In the genomic region with DNA sequence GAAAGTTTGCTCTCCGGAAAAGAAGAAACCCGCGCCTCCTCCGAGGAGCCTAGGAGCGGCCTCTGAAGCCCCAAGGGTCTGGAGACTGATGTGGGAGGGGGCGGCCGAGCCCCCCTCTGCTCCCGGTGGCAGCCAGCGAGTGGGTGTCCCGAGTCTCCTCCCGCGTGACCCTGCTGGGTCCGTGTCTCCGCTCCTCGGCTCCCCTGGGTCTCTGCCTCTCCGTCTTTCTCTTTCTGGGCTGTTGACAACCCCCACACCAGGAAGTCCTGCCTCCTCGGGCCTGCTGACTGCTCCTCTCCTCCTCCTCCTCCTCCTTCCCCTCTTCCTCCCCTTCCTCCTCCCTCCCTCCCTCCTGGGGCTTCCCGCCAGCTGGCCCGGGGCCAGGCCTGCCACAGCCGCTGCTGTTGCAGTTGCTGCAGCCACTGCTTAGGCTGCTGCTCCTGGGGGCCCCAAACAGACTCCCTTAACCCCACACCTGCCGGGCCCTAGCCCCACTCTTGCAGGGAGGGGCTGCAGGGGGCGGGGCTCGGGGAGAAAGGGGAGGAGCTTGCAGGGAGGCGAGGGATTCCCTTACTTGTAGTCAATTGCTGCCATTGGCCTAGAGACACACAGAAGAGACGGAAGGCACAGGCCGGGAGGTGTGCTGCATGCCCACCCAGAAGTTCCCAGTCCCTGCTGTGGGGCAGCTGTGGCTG, we compare ENCODE assay signal across 1 cellular context.
TF ChIP-seq lines count a peak whose summit lies in the region.

A gene (minus strand): TSS at position 249 of the 695 bp plus-strand sequence. CDS start 1,176 bp downstream, outside the sequence.

TF ChIP-seq in K562, 482 proteins besides CTCF, POLR2A, EP300 and RAD21 (continued from another document and continues in another):
- TF ChIP-seq, protein P1, sequence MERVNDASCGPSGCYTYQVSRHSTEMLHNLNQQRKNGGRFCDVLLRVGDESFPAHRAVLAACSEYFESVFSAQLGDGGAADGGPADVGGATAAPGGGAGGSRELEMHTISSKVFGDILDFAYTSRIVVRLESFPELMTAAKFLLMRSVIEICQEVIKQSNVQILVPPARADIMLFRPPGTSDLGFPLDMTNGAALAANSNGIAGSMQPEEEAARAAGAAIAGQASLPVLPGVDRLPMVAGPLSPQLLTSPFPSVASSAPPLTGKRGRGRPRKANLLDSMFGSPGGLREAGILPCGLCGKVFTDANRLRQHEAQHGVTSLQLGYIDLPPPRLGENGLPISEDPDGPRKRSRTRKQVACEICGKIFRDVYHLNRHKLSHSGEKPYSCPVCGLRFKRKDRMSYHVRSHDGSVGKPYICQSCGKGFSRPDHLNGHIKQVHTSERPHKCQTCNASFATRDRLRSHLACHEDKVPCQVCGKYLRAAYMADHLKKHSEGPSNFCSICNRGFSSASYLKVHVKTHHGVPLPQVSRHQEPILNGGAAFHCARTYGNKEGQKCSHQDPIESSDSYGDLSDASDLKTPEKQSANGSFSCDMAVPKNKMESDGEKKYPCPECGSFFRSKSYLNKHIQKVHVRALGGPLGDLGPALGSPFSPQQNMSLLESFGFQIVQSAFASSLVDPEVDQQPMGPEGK (CRISPR knock-in tag; IDR thresholded peaks at IDR 0.05; ENCODE audit: borderline replicate concordance): no peak
- peak; percentile 86 for TF ChIP-seq GABPA (tag; conservative IDR thresholded peaks at IDR 0.05; ENCODE audit: low read depth)
- no peak for TF ChIP-seq CSDE1 (IDR thresholded peaks at IDR 0.05)
- TF ChIP-seq ZEB2 (IDR thresholded peaks at IDR 0.05): peak; percentile 59; the same call in 1 of the 2 replicates
- TF ChIP-seq ZNF75A (CRISPR knock-in tag; IDR thresholded peaks at IDR 0.05): no peak
- TF ChIP-seq, protein P2, sequence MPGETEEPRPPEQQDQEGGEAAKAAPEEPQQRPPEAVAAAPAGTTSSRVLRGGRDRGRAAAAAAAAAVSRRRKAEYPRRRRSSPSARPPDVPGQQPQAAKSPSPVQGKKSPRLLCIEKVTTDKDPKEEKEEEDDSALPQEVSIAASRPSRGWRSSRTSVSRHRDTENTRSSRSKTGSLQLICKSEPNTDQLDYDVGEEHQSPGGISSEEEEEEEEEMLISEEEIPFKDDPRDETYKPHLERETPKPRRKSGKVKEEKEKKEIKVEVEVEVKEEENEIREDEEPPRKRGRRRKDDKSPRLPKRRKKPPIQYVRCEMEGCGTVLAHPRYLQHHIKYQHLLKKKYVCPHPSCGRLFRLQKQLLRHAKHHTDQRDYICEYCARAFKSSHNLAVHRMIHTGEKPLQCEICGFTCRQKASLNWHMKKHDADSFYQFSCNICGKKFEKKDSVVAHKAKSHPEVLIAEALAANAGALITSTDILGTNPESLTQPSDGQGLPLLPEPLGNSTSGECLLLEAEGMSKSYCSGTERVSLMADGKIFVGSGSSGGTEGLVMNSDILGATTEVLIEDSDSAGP (CRISPR knock-in tag; IDR thresholded peaks at IDR 0.05): 0 out of 2 replicates have a peak, but pooled peaks have one; percentile 28
- TF ChIP-seq ZNF324 (CRISPR knock-in tag; IDR thresholded peaks at IDR 0.05): no peak
- TF ChIP-seq PYGO2 (tag; IDR thresholded peaks at IDR 0.05): no peak
- peak; percentile 80 for TF ChIP-seq GABPB1 (CRISPR knock-in tag; IDR thresholded peaks at IDR 0.05)
- peak; percentile 17 for TF ChIP-seq SP2 (IDR thresholded peaks at IDR 0.05; ENCODE audit: extremely low read depth, low read depth, low read length, poor library complexity, severe bottlenecking)
- TF ChIP-seq, protein P3, sequence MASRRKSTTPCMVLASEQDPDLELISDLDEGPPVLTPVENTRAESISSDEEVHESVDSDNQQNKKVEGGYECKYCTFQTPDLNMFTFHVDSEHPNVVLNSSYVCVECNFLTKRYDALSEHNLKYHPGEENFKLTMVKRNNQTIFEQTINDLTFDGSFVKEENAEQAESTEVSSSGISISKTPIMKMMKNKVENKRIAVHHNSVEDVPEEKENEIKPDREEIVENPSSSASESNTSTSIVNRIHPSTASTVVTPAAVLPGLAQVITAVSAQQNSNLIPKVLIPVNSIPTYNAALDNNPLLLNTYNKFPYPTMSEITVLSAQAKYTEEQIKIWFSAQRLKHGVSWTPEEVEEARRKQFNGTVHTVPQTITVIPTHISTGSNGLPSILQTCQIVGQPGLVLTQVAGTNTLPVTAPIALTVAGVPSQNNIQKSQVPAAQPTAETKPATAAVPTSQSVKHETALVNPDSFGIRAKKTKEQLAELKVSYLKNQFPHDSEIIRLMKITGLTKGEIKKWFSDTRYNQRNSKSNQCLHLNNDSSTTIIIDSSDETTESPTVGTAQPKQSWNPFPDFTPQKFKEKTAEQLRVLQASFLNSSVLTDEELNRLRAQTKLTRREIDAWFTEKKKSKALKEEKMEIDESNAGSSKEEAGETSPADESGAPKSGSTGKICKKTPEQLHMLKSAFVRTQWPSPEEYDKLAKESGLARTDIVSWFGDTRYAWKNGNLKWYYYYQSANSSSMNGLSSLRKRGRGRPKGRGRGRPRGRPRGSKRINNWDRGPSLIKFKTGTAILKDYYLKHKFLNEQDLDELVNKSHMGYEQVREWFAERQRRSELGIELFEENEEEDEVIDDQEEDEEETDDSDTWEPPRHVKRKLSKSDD (conservative IDR thresholded peaks at IDR 0.05; ENCODE audit: low read length): 0 out of 2 replicates have a peak, but pooled peaks have one; percentile 18
- no peak for TF ChIP-seq CBX5 (IDR thresholded peaks at IDR 0.05; ENCODE audit: borderline replicate concordance, low read depth)
- TF ChIP-seq FOXK1 (CRISPR knock-in tag; IDR thresholded peaks at IDR 0.05; ENCODE audit: borderline replicate concordance): no peak
- TF ChIP-seq HNRNPL (IDR thresholded peaks at IDR 0.05; ENCODE audit: low read depth, low read length): no peak
- no peak for TF ChIP-seq ZNF165 (CRISPR knock-in tag; IDR thresholded peaks at IDR 0.05; ENCODE audit: borderline replicate concordance)
- peak; percentile 64 for TF ChIP-seq SOX6 (IDR thresholded peaks at IDR 0.05)
- no peak for TF ChIP-seq CBX8 (IDR thresholded peaks at IDR 0.05; ENCODE audit: borderline replicate concordance, extremely low read depth, low read depth, low read length, poor library complexity, severe bottlenecking)
- no peak for TF ChIP-seq RHOXF2B (CRISPR knock-in tag; conservative IDR thresholded peaks at IDR 0.05)
- TF ChIP-seq NEUROD1 (IDR thresholded peaks at IDR 0.05; ENCODE audit: borderline replicate concordance, low read depth, low read length, partially characterized antibody): peak; percentile 47
- TF ChIP-seq STAT5A (IDR thresholded peaks at IDR 0.05; ENCODE audit: borderline replicate concordance, low read length): no peak
- TF ChIP-seq, protein P4, sequence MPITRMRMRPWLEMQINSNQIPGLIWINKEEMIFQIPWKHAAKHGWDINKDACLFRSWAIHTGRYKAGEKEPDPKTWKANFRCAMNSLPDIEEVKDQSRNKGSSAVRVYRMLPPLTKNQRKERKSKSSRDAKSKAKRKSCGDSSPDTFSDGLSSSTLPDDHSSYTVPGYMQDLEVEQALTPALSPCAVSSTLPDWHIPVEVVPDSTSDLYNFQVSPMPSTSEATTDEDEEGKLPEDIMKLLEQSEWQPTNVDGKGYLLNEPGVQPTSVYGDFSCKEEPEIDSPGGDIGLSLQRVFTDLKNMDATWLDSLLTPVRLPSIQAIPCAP (CRISPR knock-in tag; IDR thresholded peaks at IDR 0.05; ENCODE audit: borderline replicate concordance): no peak
- TF ChIP-seq, protein P5, sequence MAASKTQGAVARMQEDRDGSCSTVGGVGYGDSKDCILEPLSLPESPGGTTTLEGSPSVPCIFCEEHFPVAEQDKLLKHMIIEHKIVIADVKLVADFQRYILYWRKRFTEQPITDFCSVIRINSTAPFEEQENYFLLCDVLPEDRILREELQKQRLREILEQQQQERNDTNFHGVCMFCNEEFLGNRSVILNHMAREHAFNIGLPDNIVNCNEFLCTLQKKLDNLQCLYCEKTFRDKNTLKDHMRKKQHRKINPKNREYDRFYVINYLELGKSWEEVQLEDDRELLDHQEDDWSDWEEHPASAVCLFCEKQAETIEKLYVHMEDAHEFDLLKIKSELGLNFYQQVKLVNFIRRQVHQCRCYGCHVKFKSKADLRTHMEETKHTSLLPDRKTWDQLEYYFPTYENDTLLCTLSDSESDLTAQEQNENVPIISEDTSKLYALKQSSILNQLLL (CRISPR knock-in tag; IDR thresholded peaks at IDR 0.05; ENCODE audit: borderline replicate concordance): no peak
- TF ChIP-seq PHF20 (IDR thresholded peaks at IDR 0.05; ENCODE audit: partially characterized antibody): peak; percentile 77
- TF ChIP-seq, protein P6, sequence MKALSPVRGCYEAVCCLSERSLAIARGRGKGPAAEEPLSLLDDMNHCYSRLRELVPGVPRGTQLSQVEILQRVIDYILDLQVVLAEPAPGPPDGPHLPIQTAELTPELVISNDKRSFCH (CRISPR knock-in tag; IDR thresholded peaks at IDR 0.05): no peak
- TF ChIP-seq, protein P6 (tag; IDR thresholded peaks at IDR 0.05): no peak
- no peak for TF ChIP-seq TEAD2 (tag; IDR thresholded peaks at IDR 0.05)
- peak in 2 of 3 experiments; percentile 27 to 43 for TF ChIP-seq YY1 (IDR thresholded peaks at IDR 0.05; ENCODE audit: borderline replicate concordance in 1 of 3, control insufficient read depth in 1 of 3, extremely low read depth in 1 of 3, insufficient read depth in 3 of 3, insufficient read length in 1 of 3, insufficient replicate concordance in 2 of 3, low read depth in 1 of 3, low read length in 2 of 3)
- TF ChIP-seq ZNF224 (CRISPR knock-in tag; IDR thresholded peaks at IDR 0.05): no peak
- no peak; the same call in 1 of the 2 replicates for TF ChIP-seq RNF2 (IDR thresholded peaks at IDR 0.05)
- TF ChIP-seq, protein P7, sequence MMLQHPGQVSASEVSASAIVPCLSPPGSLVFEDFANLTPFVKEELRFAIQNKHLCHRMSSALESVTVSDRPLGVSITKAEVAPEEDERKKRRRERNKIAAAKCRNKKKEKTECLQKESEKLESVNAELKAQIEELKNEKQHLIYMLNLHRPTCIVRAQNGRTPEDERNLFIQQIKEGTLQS (IDR thresholded peaks at IDR 0.05): no peak
- TF ChIP-seq, protein P7 (CRISPR knock-in tag; conservative IDR thresholded peaks at IDR 0.05): no peak
- 0 out of 2 replicates have a peak, but pooled peaks have one; percentile 54 for TF ChIP-seq ZNF644 (tag; IDR thresholded peaks at IDR 0.05; ENCODE audit: low read depth)
- TF ChIP-seq MXI1 (IDR thresholded peaks at IDR 0.05; ENCODE audit: low read depth, low read length): peak; percentile 40; the same call in 1 of the 2 replicates
- no peak for TF ChIP-seq ZNF232 (CRISPR knock-in tag; IDR thresholded peaks at IDR 0.05)
- no peak for TF ChIP-seq NFYB (IDR thresholded peaks at IDR 0.05; ENCODE audit: extremely low read depth, insufficient read length)
- TF ChIP-seq, protein P8, sequence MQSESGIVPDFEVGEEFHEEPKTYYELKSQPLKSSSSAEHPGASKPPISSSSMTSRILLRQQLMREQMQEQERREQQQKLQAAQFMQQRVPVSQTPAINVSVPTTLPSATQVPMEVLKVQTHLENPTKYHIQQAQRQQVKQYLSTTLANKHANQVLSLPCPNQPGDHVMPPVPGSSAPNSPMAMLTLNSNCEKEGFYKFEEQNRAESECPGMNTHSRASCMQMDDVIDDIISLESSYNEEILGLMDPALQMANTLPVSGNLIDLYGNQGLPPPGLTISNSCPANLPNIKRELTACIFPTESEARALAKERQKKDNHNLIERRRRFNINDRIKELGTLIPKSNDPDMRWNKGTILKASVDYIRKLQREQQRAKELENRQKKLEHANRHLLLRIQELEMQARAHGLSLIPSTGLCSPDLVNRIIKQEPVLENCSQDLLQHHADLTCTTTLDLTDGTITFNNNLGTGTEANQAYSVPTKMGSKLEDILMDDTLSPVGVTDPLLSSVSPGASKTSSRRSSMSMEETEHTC (IDR thresholded peaks at IDR 0.05): peak; percentile 62; the same call in 1 of the 2 replicates
- TF ChIP-seq, protein P9, sequence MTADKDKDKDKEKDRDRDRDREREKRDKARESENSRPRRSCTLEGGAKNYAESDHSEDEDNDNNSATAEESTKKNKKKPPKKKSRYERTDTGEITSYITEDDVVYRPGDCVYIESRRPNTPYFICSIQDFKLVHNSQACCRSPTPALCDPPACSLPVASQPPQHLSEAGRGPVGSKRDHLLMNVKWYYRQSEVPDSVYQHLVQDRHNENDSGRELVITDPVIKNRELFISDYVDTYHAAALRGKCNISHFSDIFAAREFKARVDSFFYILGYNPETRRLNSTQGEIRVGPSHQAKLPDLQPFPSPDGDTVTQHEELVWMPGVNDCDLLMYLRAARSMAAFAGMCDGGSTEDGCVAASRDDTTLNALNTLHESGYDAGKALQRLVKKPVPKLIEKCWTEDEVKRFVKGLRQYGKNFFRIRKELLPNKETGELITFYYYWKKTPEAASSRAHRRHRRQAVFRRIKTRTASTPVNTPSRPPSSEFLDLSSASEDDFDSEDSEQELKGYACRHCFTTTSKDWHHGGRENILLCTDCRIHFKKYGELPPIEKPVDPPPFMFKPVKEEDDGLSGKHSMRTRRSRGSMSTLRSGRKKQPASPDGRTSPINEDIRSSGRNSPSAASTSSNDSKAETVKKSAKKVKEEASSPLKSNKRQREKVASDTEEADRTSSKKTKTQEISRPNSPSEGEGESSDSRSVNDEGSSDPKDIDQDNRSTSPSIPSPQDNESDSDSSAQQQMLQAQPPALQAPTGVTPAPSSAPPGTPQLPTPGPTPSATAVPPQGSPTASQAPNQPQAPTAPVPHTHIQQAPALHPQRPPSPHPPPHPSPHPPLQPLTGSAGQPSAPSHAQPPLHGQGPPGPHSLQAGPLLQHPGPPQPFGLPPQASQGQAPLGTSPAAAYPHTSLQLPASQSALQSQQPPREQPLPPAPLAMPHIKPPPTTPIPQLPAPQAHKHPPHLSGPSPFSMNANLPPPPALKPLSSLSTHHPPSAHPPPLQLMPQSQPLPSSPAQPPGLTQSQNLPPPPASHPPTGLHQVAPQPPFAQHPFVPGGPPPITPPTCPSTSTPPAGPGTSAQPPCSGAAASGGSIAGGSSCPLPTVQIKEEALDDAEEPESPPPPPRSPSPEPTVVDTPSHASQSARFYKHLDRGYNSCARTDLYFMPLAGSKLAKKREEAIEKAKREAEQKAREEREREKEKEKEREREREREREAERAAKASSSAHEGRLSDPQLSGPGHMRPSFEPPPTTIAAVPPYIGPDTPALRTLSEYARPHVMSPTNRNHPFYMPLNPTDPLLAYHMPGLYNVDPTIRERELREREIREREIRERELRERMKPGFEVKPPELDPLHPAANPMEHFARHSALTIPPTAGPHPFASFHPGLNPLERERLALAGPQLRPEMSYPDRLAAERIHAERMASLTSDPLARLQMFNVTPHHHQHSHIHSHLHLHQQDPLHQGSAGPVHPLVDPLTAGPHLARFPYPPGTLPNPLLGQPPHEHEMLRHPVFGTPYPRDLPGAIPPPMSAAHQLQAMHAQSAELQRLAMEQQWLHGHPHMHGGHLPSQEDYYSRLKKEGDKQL (CRISPR knock-in tag; IDR thresholded peaks at IDR 0.05; ENCODE audit: borderline replicate concordance): 0 out of 2 replicates have a peak, but pooled peaks have one; percentile 25
- TF ChIP-seq PML (IDR thresholded peaks at IDR 0.05; ENCODE audit: low read length): peak; percentile 56; the same call in 1 of the 2 replicates
- TF ChIP-seq TEAD4 (IDR thresholded peaks at IDR 0.05; ENCODE audit: low read length): peak; percentile 50; the same call in 1 of the 2 replicates
- TF ChIP-seq TEAD4 (CRISPR knock-in tag; IDR thresholded peaks at IDR 0.05; ENCODE audit: borderline replicate concordance): no peak
- no peak for TF ChIP-seq ILF3 (IDR thresholded peaks at IDR 0.05; ENCODE audit: borderline replicate concordance)
- TF ChIP-seq ZNF174 (CRISPR knock-in tag; IDR thresholded peaks at IDR 0.05): no peak
